8 cellular contexts compared by ENCODE assay signal in genomic region chr2:10447300-10448207, GRCh38. TPM values are rescaled to one million over a fixed set of nuclear protein-coding genes. Genes with fewer than 3 reads are reported as not detected.
DNase-seq lines count a peak whose midpoint lies in the region; ATAC-seq and TF ChIP-seq lines count a peak whose summit lies in the region.

No MANE protein-coding gene starts in this region.

- intact Hi-C loops in mucosa of descending colon (cut with DNase I, micrococcal nuclease): no loop called here

- no peak for TF ChIP-seq RAD21 in Ishikawa (IDR thresholded peaks at IDR 0.05; ENCODE audit: low read depth)

- peak; percentile 49 for ATAC-seq in GM21723 (IDR thresholded peaks at IDR 0.05; ENCODE audit: unreplicated experiment)
- peak; percentile 49 for ATAC-seq in mucosa of descending colon

- H3K4me3 ChIP-seq in mucosa of descending colon: peak overlapping the region; percentile 44

- H3K36me3 Mint-ChIP-seq in T-helper 2 cell treated with Interferon-gamma antibody and Interleukin-4, amounts not matched to agents 5 μg/mL and 100 μg/mL, for 36 hours (ENCODE audit: low read depth): peaks cover 23% of the 10 kb centered on the region
- no peaks in the 10 kb centered on the region for H3K36me3 Mint-ChIP-seq in endothelial cell (ENCODE audit: low read depth, unreplicated experiment)

- H3K4me1 ChIP-seq in mucosa of descending colon (ENCODE audit: low read depth): peaks cover 20% of the 10 kb centered on the region

- DNase-seq in NCI-H1105 treated with DMSO at 0.1 percent for 48 hours (lab: John Stamatoyannopoulos, UW): peak; percentile 24
- no peak for DNase-seq in NCI-H1105 (lab: John Stamatoyannopoulos, UW)
- DNase-seq in T-helper 2 cell treated with Interferon-gamma antibody and Interleukin-4, amounts not matched to agents 5 μg/mL and 100 μg/mL, for 36 hours (ENCODE audit: low spot score): no peak
- DNase-seq in endothelial cell (ENCODE audit: low spot score): peak; percentile 28
- DNase-seq in mucosa of descending colon: peak in 1 of 3 donors; percentile 65
- peak; percentile 50 for DNase-seq in superior temporal gyrus (ENCODE audit: extremely low spot score)

- no peaks in the 10 kb centered on the region for H3K9me3 ChIP-seq in mucosa of descending colon

- no peak; the same call in 1 of the 2 replicates for TF ChIP-seq EP300 in Ishikawa (IDR thresholded peaks at IDR 0.05; ENCODE audit: borderline replicate concordance)

- no peak for TF ChIP-seq CTCF in endothelial cell (IDR thresholded peaks at IDR 0.05; ENCODE audit: unreplicated experiment)
- no peak for TF ChIP-seq CTCF in mucosa of descending colon (IDR thresholded peaks at IDR 0.05)

- peak overlapping the region; percentile 72 for H3K27ac Mint-ChIP-seq in T-helper 2 cell treated with Interferon-gamma antibody and Interleukin-4, amounts not matched to agents 5 μg/mL and 100 μg/mL, for 36 hours
- H3K27ac Mint-ChIP-seq in endothelial cell (ENCODE audit: unreplicated experiment): peak overlapping the region; percentile 77

- peak overlapping the region; percentile 90 for H3K4me3 Mint-ChIP-seq in T-helper 2 cell treated with Interferon-gamma antibody and Interleukin-4, amounts not matched to agents 5 μg/mL and 100 μg/mL, for 36 hours
- peak overlapping the region; percentile 85 for H3K4me3 Mint-ChIP-seq in endothelial cell (ENCODE audit: unreplicated experiment)

- H3K9me3 Mint-ChIP-seq in T-helper 2 cell treated with Interferon-gamma antibody and Interleukin-4, amounts not matched to agents 5 μg/mL and 100 μg/mL, for 36 hours: no peaks in the 10 kb centered on the region
- no peaks in the 10 kb centered on the region for H3K9me3 Mint-ChIP-seq in endothelial cell (ENCODE audit: unreplicated experiment)

- H3K36me3 ChIP-seq in mucosa of descending colon (ENCODE audit: low read depth): no peaks in the 10 kb centered on the region

- no peaks in the 10 kb centered on the region for H3K27me3 Mint-ChIP-seq in T-helper 2 cell treated with Interferon-gamma antibody and Interleukin-4, amounts not matched to agents 5 μg/mL and 100 μg/mL, for 36 hours (ENCODE audit: low read depth)
- H3K27me3 Mint-ChIP-seq in endothelial cell (ENCODE audit: unreplicated experiment): peaks cover 11% of the 10 kb centered on the region

- peaks cover 32% of the 10 kb centered on the region for H3K4me1 Mint-ChIP-seq in T-helper 2 cell treated with Interferon-gamma antibody and Interleukin-4, amounts not matched to agents 5 μg/mL and 100 μg/mL, for 36 hours (ENCODE audit: low read depth)
- H3K4me1 Mint-ChIP-seq in endothelial cell (ENCODE audit: unreplicated experiment): peaks cover 4% of the 10 kb centered on the region

TF ChIP-seq in Ishikawa, 13 proteins besides CTCF, POLR2A, EP300 and RAD21:
- TF ChIP-seq TEAD4 (IDR thresholded peaks at IDR 0.05): peak; percentile 15; the same call in 1 of the 2 replicates
- no peak for TF ChIP-seq EGR1 (IDR thresholded peaks at IDR 0.05)
- no peak for TF ChIP-seq CREB1 (IDR thresholded peaks at IDR 0.05; ENCODE audit: low read depth)
- TF ChIP-seq NFIC (IDR thresholded peaks at IDR 0.05): no peak
- TF ChIP-seq, protein P1, sequence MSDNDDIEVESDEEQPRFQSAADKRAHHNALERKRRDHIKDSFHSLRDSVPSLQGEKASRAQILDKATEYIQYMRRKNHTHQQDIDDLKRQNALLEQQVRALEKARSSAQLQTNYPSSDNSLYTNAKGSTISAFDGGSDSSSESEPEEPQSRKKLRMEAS (IDR thresholded peaks at IDR 0.05): peak; percentile 97
- no peak for TF ChIP-seq CEBPB (IDR thresholded peaks at IDR 0.05)
- TF ChIP-seq YY1 (IDR thresholded peaks at IDR 0.05; ENCODE audit: low read depth): no peak
- TF ChIP-seq ZBTB7A (IDR thresholded peaks at IDR 0.05; ENCODE audit: low read depth): no peak
- peak; percentile 74; the same call in 1 of the 2 replicates for TF ChIP-seq USF1 (IDR thresholded peaks at IDR 0.05)
- no peak for TF ChIP-seq TAF1 (IDR thresholded peaks at IDR 0.05; ENCODE audit: low read depth)
- no peak for TF ChIP-seq FOXM1 (IDR thresholded peaks at IDR 0.05; ENCODE audit: borderline replicate concordance, low read depth)
- TF ChIP-seq TCF12 (IDR thresholded peaks at IDR 0.05; ENCODE audit: low read depth): no peak
- TF ChIP-seq, protein P2, sequence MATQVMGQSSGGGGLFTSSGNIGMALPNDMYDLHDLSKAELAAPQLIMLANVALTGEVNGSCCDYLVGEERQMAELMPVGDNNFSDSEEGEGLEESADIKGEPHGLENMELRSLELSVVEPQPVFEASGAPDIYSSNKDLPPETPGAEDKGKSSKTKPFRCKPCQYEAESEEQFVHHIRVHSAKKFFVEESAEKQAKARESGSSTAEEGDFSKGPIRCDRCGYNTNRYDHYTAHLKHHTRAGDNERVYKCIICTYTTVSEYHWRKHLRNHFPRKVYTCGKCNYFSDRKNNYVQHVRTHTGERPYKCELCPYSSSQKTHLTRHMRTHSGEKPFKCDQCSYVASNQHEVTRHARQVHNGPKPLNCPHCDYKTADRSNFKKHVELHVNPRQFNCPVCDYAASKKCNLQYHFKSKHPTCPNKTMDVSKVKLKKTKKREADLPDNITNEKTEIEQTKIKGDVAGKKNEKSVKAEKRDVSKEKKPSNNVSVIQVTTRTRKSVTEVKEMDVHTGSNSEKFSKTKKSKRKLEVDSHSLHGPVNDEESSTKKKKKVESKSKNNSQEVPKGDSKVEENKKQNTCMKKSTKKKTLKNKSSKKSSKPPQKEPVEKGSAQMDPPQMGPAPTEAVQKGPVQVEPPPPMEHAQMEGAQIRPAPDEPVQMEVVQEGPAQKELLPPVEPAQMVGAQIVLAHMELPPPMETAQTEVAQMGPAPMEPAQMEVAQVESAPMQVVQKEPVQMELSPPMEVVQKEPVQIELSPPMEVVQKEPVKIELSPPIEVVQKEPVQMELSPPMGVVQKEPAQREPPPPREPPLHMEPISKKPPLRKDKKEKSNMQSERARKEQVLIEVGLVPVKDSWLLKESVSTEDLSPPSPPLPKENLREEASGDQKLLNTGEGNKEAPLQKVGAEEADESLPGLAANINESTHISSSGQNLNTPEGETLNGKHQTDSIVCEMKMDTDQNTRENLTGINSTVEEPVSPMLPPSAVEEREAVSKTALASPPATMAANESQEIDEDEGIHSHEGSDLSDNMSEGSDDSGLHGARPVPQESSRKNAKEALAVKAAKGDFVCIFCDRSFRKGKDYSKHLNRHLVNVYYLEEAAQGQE (IDR thresholded peaks at IDR 0.05; ENCODE audit: low read depth): peak; percentile 16; the same call in 1 of the 2 replicates

RNA-seq across cellular contexts. Expression of gene ODC1, which starts 0.6 kb away (rescaled TPM):
- total RNA-seq in endothelial cell (ENCODE audit: unreplicated experiment) (12.1 TPM), mucosa of descending colon (10 to 100 TPM; 32.2 to 60.2 (median 35.7) TPM)

Comparison
In these comparisons a context has a peak if more than half of its experiments do, and no peak if none do; other contexts are left out.
1. DNase-seq: peak in NCI-H1105 treated with DMSO at 0.1 percent for 48 hours (single experiment), endothelial cell (single experiment) and superior temporal gyrus (single experiment); none in NCI-H1105 (single experiment) and T-helper 2 cell treated with Interferon-gamma antibody and Interleukin-4, amounts not matched to agents 5 μg/mL and 100 μg/mL, for 36 hours (single experiment).